10 cellular contexts compared by ENCODE assay signal in genomic region chr17:58189436-58190146, GRCh38. TPM values are rescaled to one million over a fixed set of nuclear protein-coding genes. Genes with fewer than 3 reads are reported as not detected.
DNase-seq lines count a peak whose midpoint lies in the region; ATAC-seq lines count a peak whose summit lies in the region.
"Had no signal": no experiment of that assay in that cellular context is flagged by ENCODE, and none has a peak within 500 bp of the region (broad histone marks: within the 10 kb centered on the region; RNA-seq: fewer than 3 reads in every experiment).

No MANE protein-coding gene starts in this region.

- DNase-seq in EH (ENCODE audit: low read depth) = peak; percentile 84
- DNase-seq in MV-4-11 (lab: John Stamatoyannopoulos, UW) = peak; percentile 57
- peak; percentile 48 for DNase-seq in dermis blood vessel endothelial cell
- peak; percentile 17 for DNase-seq in occipital lobe (lab: John Stamatoyannopoulos, UW)
- no peak for DNase-seq in C1 segment of cervical spinal cord (lab: John Stamatoyannopoulos, UW)
- DNase-seq: activated naive CD4-positive, alpha-beta T cell had no signal

- no peak for ATAC-seq in HG03280 (IDR thresholded peaks at IDR 0.05; ENCODE audit: unreplicated experiment)
- no peak for ATAC-seq in HG02678 (IDR thresholded peaks at IDR 0.05; ENCODE audit: unreplicated experiment)
- no peak for ATAC-seq in GM19395 (IDR thresholded peaks at IDR 0.05; ENCODE audit: unreplicated experiment)

RNA-seq across cellular contexts. Expression of gene EPX, which starts 2.9 kb away (rescaled TPM):
- total RNA-seq in dermis blood vessel endothelial cell (not detected in 2 replicates), occipital lobe (not detected)
- total RNA-seq: SK-MEL-5 had no signal

RNA-seq across cellular contexts. Expression of gene OR4D2, which starts 22.8 kb away (rescaled TPM):
- total RNA-seq in dermis blood vessel endothelial cell = not detected in 2 replicates
- total RNA-seq in occipital lobe = not detected
- total RNA-seq: SK-MEL-5 had no signal

RNA-seq across cellular contexts. Expression of gene MKS1, which starts 29.5 kb away (rescaled TPM):
- 10.2 and 13.4 TPM in 2 replicates for total RNA-seq in dermis blood vessel endothelial cell
- 16.1 TPM for total RNA-seq in occipital lobe

RNA-seq across cellular contexts. Expression of gene OR4D1, which starts 41.4 kb away (rescaled TPM):
- total RNA-seq in dermis blood vessel endothelial cell (not detected in 2 replicates), occipital lobe (under 0.01 TPM)
- total RNA-seq: SK-MEL-5 had no signal

RNA-seq across cellular contexts. Expression of gene LPO, which starts 48.8 kb away (rescaled TPM):
- total RNA-seq in dermis blood vessel endothelial cell (under 0.01 TPM in 1 of 2 replicates, not detected in the other), occipital lobe (not detected)
- total RNA-seq: SK-MEL-5 had no signal

Comparison
In these comparisons a context has a peak if more than half of its experiments do, and no peak if none do; other contexts are left out.
1. DNase-seq: peak in EH (single experiment), MV-4-11 (single experiment), dermis blood vessel endothelial cell (single experiment) and occipital lobe (single experiment); none in C1 segment of cervical spinal cord (0 of 14).